Comparison of ENCODE assay signal across 23 cellular contexts in genomic region chr19:3463039-3463958, GRCh38. TPM values are rescaled to one million over a fixed set of nuclear protein-coding genes. Genes with fewer than 3 reads are reported as not detected.
DNase-seq lines count a peak whose midpoint lies in the region; ATAC-seq and TF ChIP-seq lines count a peak whose summit lies in the region.
"Had no signal": no experiment of that assay in that cellular context is flagged by ENCODE, and none has a peak within 500 bp of the region (broad histone marks: within the 10 kb centered on the region; RNA-seq: fewer than 3 reads in every experiment).

No MANE protein-coding gene starts in this region.

- no peak overlapping the region for H3K27ac Mint-ChIP-seq in endodermal cell
- H3K27ac Mint-ChIP-seq in mesothelial cell of epicardium = no peak overlapping the region
- H3K27ac Mint-ChIP-seq: activated CD4-positive, alpha-beta T cell treated with anti-CD3 and anti-CD28 coated beads for 36 hours; natural killer cell had no signal

- TF ChIP-seq CTCF in RWPE1 (conservative IDR thresholded peaks at IDR 0.05; ENCODE audit: low read depth) (no peak), endodermal cell (conservative IDR thresholded peaks at IDR 0.05) (peak; percentile 57), mesothelial cell of epicardium (IDR thresholded peaks at IDR 0.05; ENCODE audit: unreplicated experiment) (no peak), thoracic aorta (IDR thresholded peaks at IDR 0.05) (no peak), spleen (IDR thresholded peaks at IDR 0.05 in 8 of 11, conservative IDR thresholded peaks at IDR 0.05 in 3 of 11) (no peak)

- H3K4me3 Mint-ChIP-seq in endodermal cell (peak overlapping the region; percentile 24), mesothelial cell of epicardium (peak overlapping the region; percentile 40)
- H3K4me3 Mint-ChIP-seq: activated CD4-positive, alpha-beta T cell treated with anti-CD3 and anti-CD28 coated beads for 36 hours; natural killer cell had no signal

- H3K4me1 Mint-ChIP-seq in endodermal cell (peaks cover 7% of the 10 kb centered on the region), mesothelial cell of epicardium (peaks cover 25% of the 10 kb centered on the region)
- H3K4me1 Mint-ChIP-seq: activated CD4-positive, alpha-beta T cell treated with anti-CD3 and anti-CD28 coated beads for 36 hours had no signal

- ATAC-seq in thoracic aorta (ENCODE audit: insufficient number of reproducible peaks, low FRiP score, low read depth) (no peak), GM21737 (IDR thresholded peaks at IDR 0.05; ENCODE audit: unreplicated experiment) (no peak)
- ATAC-seq: activated CD4-positive, alpha-beta T cell treated with anti-CD3 and anti-CD28 coated beads for 36 hours; natural killer cell had no signal

- CTCF ChIA-PET in RWPE1 (lab: Yijun Ruan, JAX) = interaction anchor here (0.6 kb wide), 1 partner anchor 159 kb away, joined by 3 read pairs; no protein-coding TSS in a partner anchor

- no peaks in the 10 kb centered on the region for H3K4me1 ChIP-seq in endodermal cell (ENCODE audit: control insufficient read depth, insufficient read depth, low read length)
- H3K4me1 ChIP-seq in thoracic aorta (ENCODE audit: control insufficient read depth in 1 of 2, low read depth in 2 of 2) = peaks cover 43 to 83% of the 10 kb centered on the region in 2 donors
- H3K4me1 ChIP-seq in spleen = peaks cover 0 to 48% (median 22%) of the 10 kb centered on the region in 6 donors

- POLR2A ChIA-PET in RWPE1 (lab: Yijun Ruan, JAX; ENCODE audit: low non-redundant PET) = no interaction called here

- WGBS in endodermal cell (ENCODE audit: insufficient coverage in 1 of 2, insufficient read length in 1 of 2), 2 experiments = 18 to 24% methylated on average over 13 to 54 of the region's 68 CpGs
- WGBS in spleen, 5 donors = 81 to 89% (median 87%) methylated on average over 48 to 68 of the region's 68 CpGs

- H3K27me3 Mint-ChIP-seq in endodermal cell (ENCODE audit: insufficient read depth) = peaks cover 35% of the 10 kb centered on the region
- H3K27me3 Mint-ChIP-seq in mesothelial cell of epicardium (ENCODE audit: low read depth) = peaks cover 59% of the 10 kb centered on the region
- H3K27me3 Mint-ChIP-seq: activated CD4-positive, alpha-beta T cell treated with anti-CD3 and anti-CD28 coated beads for 36 hours had no signal

- intact Hi-C loops in spleen (cut with DNase I; ENCODE audit: low total_unique reads) = no loop called here

- H3K27ac ChIP-seq in RWPE1 (peak overlapping the region; percentile 67; the same call in 1 of the 2 replicates), endodermal cell (ENCODE audit: low read depth, low read length) (no peak overlapping the region), thoracic aorta (peak overlapping the region; percentile 50 to 61), spleen (no peak overlapping the region)
- H3K27ac ChIP-seq: suprapubic skin had no signal

- DNase-seq in RWPE1 (ENCODE audit: low spot score) = no peak
- DNase-seq in endodermal cell = peak; percentile 76
- DNase-seq in mesothelial cell of epicardium (ENCODE audit: low spot score in 2 of 2, unreplicated experiment in 2 of 2) = no peak
- no peak for DNase-seq in thoracic aorta (ENCODE audit: low spot score)
- DNase-seq in DMS79 treated with DMSO at 0.1 percent for 48 hours (lab: John Stamatoyannopoulos, UW) = no peak
- no peak for DNase-seq in putamen (ENCODE audit: low spot score)
- DNase-seq in spleen = no peak
- DNase-seq: activated CD4-positive, alpha-beta T cell treated with anti-CD3 and anti-CD28 coated beads for 36 hours; activated CD8-positive, alpha-beta memory T cell treated with anti-CD3 and anti-CD28 coated beads, Interleukin-2, amount 50 U/mL, for 4 hours; activated naive CD4-positive, alpha-beta T cell treated with Interleukin-2 at 50 U/mL for 16 hours; AML-193; GF-D8; hippocampal formation; natural killer cell; NCI-H187; NCI-H345; stimulated activated CD4-positive, alpha-beta T cell treated with anti-CD3 and anti-CD28 coated beads, Interleukin-1b, Interleukin-23, amount 100 ng/mL, for 48 hours had no signal

- H3K9me3 ChIP-seq in endodermal cell (ENCODE audit: control insufficient read depth, low read length) = no peaks in the 10 kb centered on the region
- no peaks in the 10 kb centered on the region for H3K9me3 ChIP-seq in thoracic aorta
- no peaks in the 10 kb centered on the region for H3K9me3 ChIP-seq in spleen
- H3K9me3 ChIP-seq: suprapubic skin had no signal

- H3K9ac ChIP-seq in endodermal cell (ENCODE audit: extremely low read depth, low read length, poor library complexity, severe bottlenecking) = no peak overlapping the region

- H3K27me3 ChIP-seq in endodermal cell (ENCODE audit: control insufficient read depth, insufficient read depth, low read length, poor library complexity, severe bottlenecking) (peaks cover 23% of the 10 kb centered on the region), thoracic aorta (replicated peaks; ENCODE audit: insufficient read depth) (no peaks in the 10 kb centered on the region), spleen (replicated peaks in 1 of 7) (no peaks in the 10 kb centered on the region)
- H3K27me3 ChIP-seq: suprapubic skin had no signal

- H3K4me3 ChIP-seq in endodermal cell (ENCODE audit: low read length) (no peak overlapping the region), thoracic aorta (no peak overlapping the region), spleen (no peak overlapping the region)
- H3K4me3 ChIP-seq: suprapubic skin had no signal

- peaks cover 4% of the 10 kb centered on the region for H3K9me3 Mint-ChIP-seq in endodermal cell
- peaks cover 3% of the 10 kb centered on the region for H3K9me3 Mint-ChIP-seq in mesothelial cell of epicardium
- H3K9me3 Mint-ChIP-seq: natural killer cell had no signal

- H3K36me3 ChIP-seq in endodermal cell (ENCODE audit: control insufficient read depth, insufficient read depth, low read length) = no peaks in the 10 kb centered on the region
- H3K36me3 ChIP-seq in thoracic aorta = peaks cover 9% of the 10 kb centered on the region
- peaks cover 0 to 81% (median 19%) of the 10 kb centered on the region in 6 donors for H3K36me3 ChIP-seq in spleen

- no peak for TF ChIP-seq POLR2A in spleen (IDR thresholded peaks at IDR 0.05)

- H3K36me3 Mint-ChIP-seq in endodermal cell (ENCODE audit: low read depth) (no peaks in the 10 kb centered on the region), mesothelial cell of epicardium (peaks cover 4% of the 10 kb centered on the region)
- H3K36me3 Mint-ChIP-seq: natural killer cell had no signal

RNA-seq across cellular contexts. Expression of gene SMIM24, which starts 17.0 kb away (rescaled TPM):
- not detected for total RNA-seq in endodermal cell
- polyA plus RNA-seq in endodermal cell (2013, experiment 1 of 2) = 1.4 TPM
- polyA plus RNA-seq in endodermal cell (2013, experiment 2 of 2) = 1.5 TPM
- total RNA-seq in mesothelial cell of epicardium = 0.60 TPM in 1 of 3 replicates, not detected in the others
- total RNA-seq in thoracic aorta = not detected
- 1 to 10 TPM in 4 of 7 donors, not detected in 3; 1.2 to 3.0 (median 2.0) TPM for total RNA-seq in spleen
- 1 to 10 TPM in 1 of 3 donors, under 1 TPM in 2; 0.63 to 1.7 (median 0.80) TPM for polyA plus RNA-seq in spleen
- total RNA-seq: fibroblast of lung had no signal
- polyA plus RNA-seq: fibroblast of lung had no signal

RNA-seq across cellular contexts. Expression of gene SMIM44, which starts 19.9 kb away (rescaled TPM):
- total RNA-seq in endodermal cell = not detected
- not detected for polyA plus RNA-seq in endodermal cell (2013, experiment 1 of 2)
- not detected for polyA plus RNA-seq in endodermal cell (2013, experiment 2 of 2)
- not detected in 3 replicates for total RNA-seq in mesothelial cell of epicardium
- total RNA-seq in thoracic aorta = not detected
- total RNA-seq in spleen = not detected
- polyA plus RNA-seq in spleen = not detected
- total RNA-seq: activated CD4-positive, alpha-beta T cell treated with anti-CD3 and anti-CD28 coated beads for 36 hours; fibroblast of lung; lower leg skin; natural killer cell; renal cortical epithelial cell; suprapubic skin; T-helper 2 cell treated with Interferon-gamma antibody and Interleukin-4, amounts not matched to agents 100 ng/mL and 5 ng/mL, for 36 hours had no signal
- polyA plus RNA-seq: fibroblast of lung had no signal

RNA-seq across cellular contexts. Expression of gene DOHH, which starts 37.2 kb away (rescaled TPM):
- 10 to 100 TPM; 13.4 to 14.3 TPM for total RNA-seq in endodermal cell
- polyA plus RNA-seq in endodermal cell (2013, experiment 1 of 2) = 7.8 TPM
- 7.8 TPM for polyA plus RNA-seq in endodermal cell (2013, experiment 2 of 2)
- total RNA-seq in mesothelial cell of epicardium = 8.5 to 9.1 TPM (median 8.7 TPM) in 3 replicates
- 10 to 100 TPM; 22.0 to 24.2 TPM for total RNA-seq in thoracic aorta
- total RNA-seq in spleen = 10 to 100 TPM in 4 of 7 donors, 1 to 10 TPM in 3; 6.9 to 13.7 (median 11.2) TPM
- 10 to 100 TPM in 2 of 3 donors, 1 to 10 TPM in 1; 6.6 to 16.8 (median 10.1) TPM for polyA plus RNA-seq in spleen

RNA-seq across cellular contexts. Expression of gene FZR1, which starts 42.8 kb away (rescaled TPM):
- total RNA-seq in endodermal cell (10 to 100 TPM; 56.7 to 65.1 TPM), mesothelial cell of epicardium (53.7 to 54.9 TPM (median 53.9 TPM) in 3 replicates), thoracic aorta (10 to 100 TPM; 29.6 to 33.8 TPM), spleen (10 to 100 TPM; 26.4 to 53.6 (median 47.3) TPM)
- polyA plus RNA-seq in endodermal cell (2013, experiment 1 of 2) = 49.5 TPM
- polyA plus RNA-seq in endodermal cell (2013, experiment 2 of 2) = 52.5 TPM
- 10 to 100 TPM in 2 of 3 donors, 1 to 10 TPM in 1; 9.8 to 26.1 (median 11.2) TPM for polyA plus RNA-seq in spleen

Comparison
In these comparisons a context has a peak if more than half of its experiments do, and no peak if none do; other contexts are left out.
1. H3K27ac ChIP-seq: peak in RWPE1 (single experiment) and thoracic aorta (2 of 2); none in endodermal cell (single experiment) and spleen (0 of 8).